In genomic region chr6:112800439-112800838, GRCh38 we compare ENCODE assay signal across 26 cellular contexts.
DNase-seq lines count a peak whose midpoint lies in the region; ATAC-seq and TF ChIP-seq lines count a peak whose summit lies in the region.
"Had no signal": no experiment of that assay in that cellular context is flagged by ENCODE, and none has a peak within 500 bp of the region (broad histone marks: within the 10 kb centered on the region; RNA-seq: fewer than 3 reads in every experiment).

No MANE protein-coding gene starts in this region.

- no peak overlapping the region for H2AK5ac ChIP-seq in neuronal stem cell (ENCODE audit: low read depth, low read length)

- H3K79me1 ChIP-seq in neuronal stem cell (ENCODE audit: low read depth, low read length) = no peaks in the 10 kb centered on the region

- no peak overlapping the region for H3K14ac ChIP-seq in neuronal stem cell (ENCODE audit: low read length)

- H3K9ac ChIP-seq in neuronal stem cell (ENCODE audit: low read depth, low read length, poor library complexity) = no peak overlapping the region
- H3K9ac ChIP-seq: parathyroid adenoma had no signal

- no peak for TF ChIP-seq POLR2A in prostate gland (IDR thresholded peaks at IDR 0.05)

- H3K4me3 ChIP-seq in PC-9 (no peak overlapping the region), neuronal stem cell (ENCODE audit: low read length in 2 of 2) (no peak overlapping the region), prostate gland (no peak overlapping the region), brain microvascular endothelial cell (ENCODE audit: low read depth, low read length) (no peak overlapping the region)
- H3K4me3 ChIP-seq: HAP-1, left lung had no signal

- H3K27ac ChIP-seq in PC-9 (no peak overlapping the region), neuronal stem cell (replicated peaks; ENCODE audit: low read length) (no peak overlapping the region), prostate gland (no peak overlapping the region), brain microvascular endothelial cell (no peak overlapping the region)
- H3K27ac ChIP-seq: foreskin keratinocyte, left lung, parathyroid adenoma, WERI-Rb-1 had no signal

- H2AFZ ChIP-seq in PC-9 (0 out of 2 replicates have a peak overlapping the region, but pooled peaks have one; percentile 11), neuronal stem cell (ENCODE audit: low read length) (peak overlapping the region; percentile 27)
- H2AFZ ChIP-seq: parathyroid adenoma had no signal

- no peak for DNase-seq in PC-9
- no peak for DNase-seq in neuronal stem cell (ENCODE audit: low spot score)
- DNase-seq in NCI-H187 (lab: John Stamatoyannopoulos, UW) = no peak
- no peak for DNase-seq in prostate gland (ENCODE audit: low spot score)
- no peak for DNase-seq in brain microvascular endothelial cell
- DNase-seq: activated CD4-positive, alpha-beta T cell treated with anti-CD3 and anti-CD28 coated beads, Interleukin-2, amount 10 ng/mL, durations not matched to agents 24 days and 14 days; activated T-cell treated with anti-CD3 and anti-CD28 coated beads, Interleukin-2, amount 50 U/mL, for 4 hours; C1 segment of cervical spinal cord; effector CD4-positive, alpha-beta T cell; foreskin keratinocyte; Kasumi-1; left lung; midbrain; natural killer cell; NCI-H1694 treated with DMSO at 0.1 percent for 48 hours; NCI-H774; right cardiac atrium; stimulated activated CD4-positive, alpha-beta T cell treated with anti-CD3 and anti-CD28 coated beads, Interleukin-12 subunit alpha, Interleukin-12 subunit beta, amount 100 ng/mL, for 4 hours; stimulated activated CD4-positive, alpha-beta T cell treated with anti-CD3 and anti-CD28 coated beads, Interleukin-4, amount 100 ng/mL, for 24 hours; stimulated activated naive CD4-positive, alpha-beta T cell; WERI-Rb-1 had no signal

- no peak overlapping the region for H3K23ac ChIP-seq in neuronal stem cell (ENCODE audit: low read depth, low read length, poor library complexity)

- WGBS in neuronal stem cell (ENCODE audit: extremely low coverage in 2 of 2, insufficient read length in 2 of 2, insufficient replicate concordance in 1 of 2), 2 donors = no CpG with 5 or more reads among the region's 1 CpG
- WGBS in prostate gland = 88% methylated on average over 1 of the region's 1 CpG

- TF ChIP-seq CTCF in PC-9 (conservative IDR thresholded peaks at IDR 0.05) = no peak
- no peak for TF ChIP-seq CTCF in prostate gland (IDR thresholded peaks at IDR 0.05)
- TF ChIP-seq CTCF in brain microvascular endothelial cell (IDR thresholded peaks at IDR 0.05; ENCODE audit: low read depth, low read length, missing control alignments) = no peak

- H2BK120ac ChIP-seq in neuronal stem cell (ENCODE audit: low read depth, low read length) = no peak overlapping the region

- H3K9me2 ChIP-seq in PC-9 (ENCODE audit: insufficient read depth) = peaks cover 8% of the 10 kb centered on the region; the same call in 1 of the 2 replicates

- H3K4ac ChIP-seq in neuronal stem cell (ENCODE audit: low read length) = no peak overlapping the region

- no peak overlapping the region for H4K8ac ChIP-seq in neuronal stem cell (ENCODE audit: low read depth, low read length)

- CTCF ChIA-PET in PC-9 (lab: Charles Lee) = no interaction called here

- H3K9me3 ChIP-seq in PC-9 (ENCODE audit: insufficient read depth, low read depth) = no peaks in the 10 kb centered on the region
- H3K9me3 ChIP-seq in neuronal stem cell (replicated peaks in 1 of 2; ENCODE audit: control insufficient read depth in 2 of 2, insufficient read depth in 1 of 2, low read depth in 1 of 2, low read length in 2 of 2) = peaks cover 0 to 5% of the 10 kb centered on the region in 2 donors
- H3K9me3 ChIP-seq in prostate gland = no peaks in the 10 kb centered on the region
- H3K9me3 ChIP-seq: HAP-1 had no signal

- H3K79me2 ChIP-seq in PC-9 (ENCODE audit: low read depth) = no peaks in the 10 kb centered on the region
- H3K79me2 ChIP-seq: parathyroid adenoma had no signal

- peaks cover 8% of the 10 kb centered on the region; the same call in 1 of the 2 replicates for H3K4me1 ChIP-seq in PC-9 (replicated peaks; ENCODE audit: insufficient read depth)
- H3K4me1 ChIP-seq in neuronal stem cell (ENCODE audit: control insufficient read depth in 2 of 2, insufficient read depth in 1 of 2, low read depth in 1 of 2, low read length in 2 of 2) = no peaks in the 10 kb centered on the region
- no peaks in the 10 kb centered on the region for H3K4me1 ChIP-seq in prostate gland (replicated peaks)
- H3K4me1 ChIP-seq: HAP-1, left lung, parathyroid adenoma had no signal

- no peak overlapping the region for H2BK5ac ChIP-seq in neuronal stem cell (ENCODE audit: low read length)

- no peaks in the 10 kb centered on the region for H3F3A ChIP-seq in PC-9 (ENCODE audit: insufficient read depth, low read depth)

- no peaks in the 10 kb centered on the region for H4K20me1 ChIP-seq in PC-9 (ENCODE audit: insufficient read depth)

- BruUV-seq in PC-9 (replicated peaks; lab: Mats Ljungman, UMichigan) = no TSS peak

- H3K36me3 ChIP-seq in PC-9 (ENCODE audit: low read depth) = no peaks in the 10 kb centered on the region
- H3K36me3 ChIP-seq in neuronal stem cell (replicated peaks in 1 of 2; ENCODE audit: control insufficient read depth in 2 of 2, insufficient read depth in 2 of 2, low read length in 2 of 2) = no peaks in the 10 kb centered on the region
- H3K36me3 ChIP-seq in prostate gland = no peaks in the 10 kb centered on the region
- no peaks in the 10 kb centered on the region for H3K36me3 ChIP-seq in brain microvascular endothelial cell (replicated peaks)
- H3K36me3 ChIP-seq: HAP-1, left lung, WERI-Rb-1 had no signal

- intact Hi-C loops in PC-9 (cut with micrococcal nuclease; ENCODE audit: unreplicated experiment) (no loop called here), prostate gland (cut with DNase I) (no loop called here)

- H2BK15ac ChIP-seq in neuronal stem cell (ENCODE audit: low read length) = no peak overlapping the region

- H2BK12ac ChIP-seq in neuronal stem cell (ENCODE audit: low read length) = no peak overlapping the region

- POLR2A ChIA-PET in PC-9 (lab: Charles Lee; ENCODE audit: unreplicated experiment) = no interaction called here

- H3K4me2 ChIP-seq in PC-9 (no peak overlapping the region), neuronal stem cell (ENCODE audit: insufficient read depth, low read length, poor library complexity, severe bottlenecking) (no peak overlapping the region)

- no peak overlapping the region for H3K18ac ChIP-seq in neuronal stem cell (ENCODE audit: low read length)

- in situ Hi-C loops in brain microvascular endothelial cell (cut with HindIII; ENCODE audit: low pct_ligation_motif_present, low sequenced_read_pairs) = no loop called here

- no peak overlapping the region for H4K91ac ChIP-seq in neuronal stem cell (ENCODE audit: low read depth, low read length, poor library complexity)

- H3K27me3 ChIP-seq in PC-9 (ENCODE audit: insufficient read depth, low read depth) (no peaks in the 10 kb centered on the region), neuronal stem cell (ENCODE audit: control insufficient read depth in 3 of 3, insufficient read depth in 3 of 3, low read depth in 1 of 3, low read length in 3 of 3) (no peaks in the 10 kb centered on the region), prostate gland (replicated peaks; ENCODE audit: insufficient read depth) (no peaks in the 10 kb centered on the region), brain microvascular endothelial cell (replicated peaks) (no peaks in the 10 kb centered on the region)
- H3K27me3 ChIP-seq: foreskin keratinocyte, left lung had no signal

- ATAC-seq in GM18858 (IDR thresholded peaks at IDR 0.05; ENCODE audit: unreplicated experiment) (peak; percentile 19), HG02610 (IDR thresholded peaks at IDR 0.05; ENCODE audit: unreplicated experiment) (peak; percentile 39), HG03354 (IDR thresholded peaks at IDR 0.05; ENCODE audit: poor library complexity, severe bottlenecking, unreplicated experiment) (no peak)
- ATAC-seq: activated T-cell treated with anti-CD3 and anti-CD28 coated beads, Interleukin-2, amount 50 U/mL, for 4 hours; foreskin keratinocyte; left lung; natural killer cell; right cardiac atrium had no signal
